Comparison of ENCODE assay signal across 16 cellular contexts in genomic region chr16:77805403-77805802, GRCh38. TPM values are rescaled to one million over a fixed set of nuclear protein-coding genes. Genes with fewer than 3 reads are reported as not detected.
"Had no signal": no experiment of that assay in that cellular context is flagged by ENCODE, and none has a peak within 500 bp of the region (broad histone marks: within the 10 kb centered on the region; RNA-seq: fewer than 3 reads in every experiment).

No MANE protein-coding gene starts in this region.

- H3K4me1 ChIP-seq: gastrocnemius medialis, lower lobe of right lung, neural progenitor cell, parathyroid adenoma had no signal

- ATAC-seq: activated CD4-positive, alpha-beta T cell treated with anti-CD3 and anti-CD28 coated beads for 36 hours; effector memory CD8-positive, alpha-beta T cell; gastrocnemius medialis; lower lobe of right lung; stimulated activated effector memory CD8-positive, alpha-beta T cell treated with anti-CD3 and anti-CD28 coated beads, Interleukin-12 subunit alpha, Interleukin-12 subunit beta, amount 100 ng/mL, for 72 hours had no signal

- H3K27me3 ChIP-seq: neural progenitor cell had no signal

- DNase-seq: activated CD4-positive, alpha-beta memory T cell treated with anti-CD3 and anti-CD28 coated beads, Interleukin-2, amount 10 ng/mL, durations not matched to agents 7 days and 5 days; activated CD4-positive, alpha-beta T cell treated with anti-CD3 and anti-CD28 coated beads for 36 hours; activated gamma-delta T cell treated with Interleukin-2 at 50 U/mL for 16 hours; activated naive CD8-positive, alpha-beta T cell treated with anti-CD3 and anti-CD28 coated beads for 36 hours; activated T-cell treated with anti-CD3 and anti-CD28 coated beads, Interleukin-2, amount 50 U/mL, for 48 hours; effector memory CD8-positive, alpha-beta T cell; gastrocnemius medialis; lower lobe of right lung; retina; T-helper 9 cell; trophoblast cell had no signal

- H3K36me3 ChIP-seq: gastrocnemius medialis, lower lobe of right lung, neural progenitor cell had no signal

- H3K27ac ChIP-seq: epithelial cell of prostate, gastrocnemius medialis, lower lobe of right lung, neural progenitor cell, parathyroid adenoma had no signal

- H3K9me3 ChIP-seq: gastrocnemius medialis, lower lobe of right lung had no signal

- H3K4me3 ChIP-seq: gastrocnemius medialis, lower lobe of right lung, neural progenitor cell, smooth muscle cell had no signal

RNA-seq across cellular contexts. Expression of gene VAT1L, which starts 17.0 kb away (rescaled TPM):
- total RNA-seq: activated naive CD8-positive, alpha-beta T cell treated with anti-CD3 and anti-CD28 coated beads for 36 hours had no signal
